Comparison of ENCODE assay signal across 27 cellular contexts in genomic region chr1:204988201-204988600, GRCh38. TPM values are rescaled to one million over a fixed set of nuclear protein-coding genes. Genes with fewer than 3 reads are reported as not detected.
"Had no signal": no experiment of that assay in that cellular context is flagged by ENCODE, and none has a peak within 500 bp of the region (broad histone marks: within the 10 kb centered on the region; RNA-seq: fewer than 3 reads in every experiment).

No MANE protein-coding gene starts in this region.

- ATAC-seq: activated naive CD4-positive, alpha-beta T cell treated with anti-CD3 and anti-CD28 coated beads, Interleukin-2, amount 50 U/mL, for 72 hours; activated naive CD8-positive, alpha-beta T cell treated with anti-CD3 and anti-CD28 coated beads, Interleukin-2, amount 50 U/mL, for 24 hours; activated T-cell treated with anti-CD3 and anti-CD28 coated beads, Interleukin-2, amount 50 U/mL, for 4 hours; T-cell had no signal

- H3K9me3 ChIP-seq: breast epithelium had no signal

- H3K27ac ChIP-seq: breast epithelium, KMS-11, VCaP had no signal

- H3K4me2 ChIP-seq: KMS-11 had no signal

- H3K27me3 ChIP-seq: breast epithelium had no signal

- H3K9ac ChIP-seq: KMS-11 had no signal

- H3K36me3 Mint-ChIP-seq: activated CD4-positive, alpha-beta memory T cell treated with anti-CD3 and anti-CD28 coated beads for 36 hours; activated naive CD4-positive, alpha-beta T cell treated with anti-CD3 and anti-CD28 coated beads, Interleukin-2, amount 50 U/mL, for 72 hours; T-cell had no signal

- H3K36me3 ChIP-seq: breast epithelium had no signal

- H3K27ac Mint-ChIP-seq: activated CD4-positive, alpha-beta memory T cell treated with anti-CD3 and anti-CD28 coated beads for 36 hours; activated CD4-positive, alpha-beta T cell treated with anti-CD3 and anti-CD28 coated beads, Interleukin-2, amount 10 ng/mL, durations not matched to agents 7 days and 5 days; activated naive CD4-positive, alpha-beta T cell treated with anti-CD3 and anti-CD28 coated beads, Interleukin-2, amount 50 U/mL, for 72 hours; activated naive CD8-positive, alpha-beta T cell treated with anti-CD3 and anti-CD28 coated beads, Interleukin-2, amount 50 U/mL, for 24 hours; T-cell had no signal

- DNase-seq: activated CD4-positive, alpha-beta memory T cell treated with anti-CD3 and anti-CD28 coated beads for 36 hours; activated CD4-positive, alpha-beta T cell treated with anti-CD3 and anti-CD28 coated beads, Interleukin-2, amount 10 ng/mL, durations not matched to agents 7 days and 5 days; activated CD4-positive, CD25-positive, alpha-beta regulatory T cell; activated CD8-positive, alpha-beta memory T cell treated with anti-CD3 and anti-CD28 coated beads for 24 hours; activated effector memory CD4-positive, alpha-beta T cell treated with anti-CD3 and anti-CD28 coated beads, Interleukin-2, amount 50 U/mL, for 16 hours; activated naive CD4-positive, alpha-beta T cell treated with Interleukin-2 at 50 U/mL for 16 hours; activated naive CD8-positive, alpha-beta T cell treated with anti-CD3 and anti-CD28 coated beads, Interleukin-2, amount 50 U/mL, for 24 hours; activated T-cell treated with anti-CD3 and anti-CD28 coated beads, Interleukin-2, amount 50 U/mL, for 4 hours; amniotic stem cell; central memory CD4-positive, alpha-beta T cell; MM.1S; NCI-H1105 treated with DMSO at 0.1 percent for 48 hours; NCI-H1436 treated with DMSO at 0.1 percent for 48 hours; NCI-H187 treated with DMSO at 0.1 percent for 48 hours; NCI-H2081 treated with DMSO at 0.1 percent for 48 hours; NCI-H446; NCI-H524; SIG-M5; T-cell had no signal

- H3K9me3 Mint-ChIP-seq: activated CD4-positive, alpha-beta memory T cell treated with anti-CD3 and anti-CD28 coated beads for 36 hours; activated CD4-positive, alpha-beta T cell treated with anti-CD3 and anti-CD28 coated beads, Interleukin-2, amount 10 ng/mL, durations not matched to agents 7 days and 5 days; activated naive CD4-positive, alpha-beta T cell treated with anti-CD3 and anti-CD28 coated beads, Interleukin-2, amount 50 U/mL, for 72 hours; activated naive CD8-positive, alpha-beta T cell treated with anti-CD3 and anti-CD28 coated beads, Interleukin-2, amount 50 U/mL, for 24 hours; activated T-cell treated with anti-CD3 and anti-CD28 coated beads, Interleukin-2, amount 50 U/mL, for 4 hours; T-cell had no signal

- H3K4me3 Mint-ChIP-seq: activated CD4-positive, alpha-beta memory T cell treated with anti-CD3 and anti-CD28 coated beads for 36 hours; activated CD4-positive, alpha-beta T cell treated with anti-CD3 and anti-CD28 coated beads, Interleukin-2, amount 10 ng/mL, durations not matched to agents 7 days and 5 days; activated naive CD8-positive, alpha-beta T cell treated with anti-CD3 and anti-CD28 coated beads, Interleukin-2, amount 50 U/mL, for 24 hours; activated T-cell treated with anti-CD3 and anti-CD28 coated beads, Interleukin-2, amount 50 U/mL, for 4 hours; T-cell had no signal

- H3K4me1 ChIP-seq: breast epithelium had no signal

- H3K4me3 ChIP-seq: breast epithelium had no signal

RNA-seq across cellular contexts. Expression of gene CNTN2, which starts 54.8 kb away (rescaled TPM):
- total RNA-seq: activated CD4-positive, alpha-beta memory T cell treated with anti-CD3 and anti-CD28 coated beads for 36 hours; activated CD4-positive, alpha-beta T cell treated with anti-CD3 and anti-CD28 coated beads, Interleukin-2, amount 10 ng/mL, durations not matched to agents 7 days and 5 days; activated naive CD4-positive, alpha-beta T cell treated with anti-CD3 and anti-CD28 coated beads, Interleukin-2, amount 50 U/mL, for 72 hours; activated T-cell treated with anti-CD3 and anti-CD28 coated beads, Interleukin-2, amount 50 U/mL, for 4 hours; breast epithelium; chondrocyte; OCI-LY7; RPMI7951; T-cell; T-helper 2 cell treated with Interferon-gamma antibody and Interleukin-4, amounts not matched to agents 100 ng/mL and 5 ng/mL, for 36 hours had no signal
